Comparison of ENCODE assay signal across 28 cellular contexts in the genomic region with DNA sequence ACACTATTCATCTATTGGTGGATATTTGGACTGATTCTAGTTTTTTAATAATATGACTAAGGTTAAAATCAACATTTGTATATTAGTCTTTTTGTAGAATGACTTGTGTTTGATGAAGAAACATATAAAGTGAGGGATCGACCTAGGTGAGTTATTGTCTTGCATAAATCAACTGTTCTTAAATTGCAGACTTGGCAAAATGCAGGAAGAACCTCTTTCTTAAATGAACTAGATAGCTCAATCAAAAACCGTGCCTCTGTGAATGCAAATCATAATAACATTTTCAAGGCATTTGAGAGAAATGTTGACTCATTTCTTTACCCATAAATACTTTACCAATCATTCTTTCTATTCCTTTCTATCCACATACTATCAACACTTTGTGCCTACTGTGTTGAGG.
"Had no signal": no experiment of that assay in that cellular context is flagged by ENCODE, and none has a peak within 500 bp of the region (broad histone marks: within the 10 kb centered on the region; RNA-seq: fewer than 3 reads in every experiment).

No MANE protein-coding gene starts in this region.

- H3K27me3 Mint-ChIP-seq: stimulated activated memory B cell treated with anti-CD40 and anti-IgM and Interleukin-4, amounts not matched to agents 10 μg/mL and 1 μg/mL and 100 μg/mL, for 72 hours; stimulated activated naive CD8-positive, alpha-beta T cell treated with anti-CD3 and anti-CD28 coated beads, Interleukin-15, amount 100 ng/mL, for 72 hours; type B pancreatic cell had no signal

- H3K9me3 Mint-ChIP-seq: naive thymus-derived CD8-positive, alpha-beta T cell; nephron; neural crest cell; stimulated activated memory B cell treated with anti-CD40 and anti-IgM and Interleukin-4, amounts not matched to agents 10 μg/mL and 1 μg/mL and 100 μg/mL, for 72 hours; type B pancreatic cell had no signal

- H3K9me3 ChIP-seq: left lung, lower lobe of right lung, pancreas, prostate gland, sigmoid colon, spleen, tibial nerve, uterus had no signal

- DNase-seq: kidney glomerular epithelial cell; left colon; left lung; lower lobe of right lung; mammary epithelial cell; mesenchymal stem cell; naive thymus-derived CD8-positive, alpha-beta T cell; nucleus accumbens; pancreas; posterior cingulate gyrus; retina; right cardiac atrium; sigmoid colon; small intestine; spleen; stimulated activated CD4-positive, alpha-beta T cell treated with anti-CD3 and anti-CD28 coated beads, Interleukin-4, amount 100 ng/mL, for 24 hours; stimulated activated CD8-positive, alpha-beta memory T cell treated with anti-CD3 and anti-CD28 coated beads, Interleukin-4, amount 100 ng/mL, for 48 hours; stimulated activated naive CD4-positive, alpha-beta T cell treated with Interleukin-2 at 50 U/mL for 16 hours; stimulated activated naive CD8-positive, alpha-beta T cell treated with anti-CD3 and anti-CD28 coated beads, Interleukin-15, amount 100 ng/mL, for 72 hours; substantia nigra; uterus had no signal

- H3K27ac Mint-ChIP-seq: nephron; stimulated activated memory B cell treated with anti-CD40 and anti-IgM and Interleukin-4, amounts not matched to agents 10 μg/mL and 1 μg/mL and 100 μg/mL, for 72 hours; stimulated activated naive CD8-positive, alpha-beta T cell treated with anti-CD3 and anti-CD28 coated beads, Interleukin-15, amount 100 ng/mL, for 72 hours; type B pancreatic cell had no signal

- H3K36me3 ChIP-seq: left lung, lower lobe of right lung, pancreas, prostate gland, sigmoid colon, spleen, tibial nerve, uterus had no signal

- ATAC-seq: left colon; left lung; lower lobe of right lung; naive thymus-derived CD8-positive, alpha-beta T cell; pancreas; right cardiac atrium; stimulated activated memory B cell treated with anti-CD40 and anti-IgM and Interleukin-4, amounts not matched to agents 10 μg/mL and 1 μg/mL and 100 μg/mL, for 72 hours; stimulated activated naive CD8-positive, alpha-beta T cell treated with anti-CD3 and anti-CD28 coated beads, Interleukin-15, amount 100 ng/mL, for 72 hours had no signal

- H3K27me3 ChIP-seq: left lung, pancreas, sigmoid colon, spleen, tibial nerve, uterus had no signal

- H3K36me3 Mint-ChIP-seq: stimulated activated memory B cell treated with anti-CD40 and anti-IgM and Interleukin-4, amounts not matched to agents 10 μg/mL and 1 μg/mL and 100 μg/mL, for 72 hours; type B pancreatic cell had no signal

- H3K27ac ChIP-seq: left lung, lower lobe of right lung, pancreas, prostate gland, sigmoid colon, spleen, uterus had no signal

- H3K4me3 ChIP-seq: left lung, lower lobe of right lung, pancreas, prostate gland, sigmoid colon, spleen, tibial nerve, uterus had no signal

- H3K4me3 Mint-ChIP-seq: naive thymus-derived CD8-positive, alpha-beta T cell; nephron; neural crest cell; stimulated activated memory B cell treated with anti-CD40 and anti-IgM and Interleukin-4, amounts not matched to agents 10 μg/mL and 1 μg/mL and 100 μg/mL, for 72 hours; stimulated activated naive CD8-positive, alpha-beta T cell treated with anti-CD3 and anti-CD28 coated beads, Interleukin-15, amount 100 ng/mL, for 72 hours; type B pancreatic cell had no signal

- H3K4me1 ChIP-seq: left lung, lower lobe of right lung, pancreas, prostate gland, uterus had no signal

- FAIRE-seq: keratinocyte, pancreas, small intestine had no signal
